ENCODE assay signal across 1 cellular context in the genomic region with DNA sequence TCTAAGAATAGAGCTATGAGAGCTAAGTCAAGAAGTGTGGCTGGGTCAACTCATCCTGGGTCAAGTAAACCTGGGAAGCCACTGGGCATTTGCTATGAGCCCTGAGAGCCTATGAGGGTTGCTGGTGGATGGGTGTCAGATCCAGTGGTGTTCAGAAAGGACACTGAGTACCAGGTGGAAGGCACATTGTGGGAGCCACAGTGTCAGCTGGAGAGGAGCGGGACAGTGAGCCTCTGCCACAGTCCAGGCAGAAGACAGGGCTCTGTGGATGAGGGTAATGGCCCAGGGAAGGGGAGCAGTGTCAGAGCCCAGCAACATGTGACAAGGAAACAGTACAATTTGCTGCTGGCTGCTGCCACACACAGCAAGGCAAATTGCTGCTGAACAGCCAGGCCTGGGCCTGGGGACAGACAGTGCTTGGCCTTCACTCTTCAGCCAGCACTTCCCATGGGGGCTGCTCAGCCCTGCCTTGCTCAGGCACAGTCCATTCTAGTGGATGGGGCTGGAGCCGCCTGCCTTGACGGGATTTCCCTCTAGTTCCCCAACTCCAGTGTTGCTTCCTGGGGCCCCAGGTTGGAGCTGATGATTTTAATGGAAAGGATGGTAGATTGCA.
TF ChIP-seq lines count a peak whose summit lies in the region.

No MANE protein-coding gene starts in this region.

TF ChIP-seq in H1, 55 proteins besides CTCF, POLR2A, EP300 and RAD21 (continued from another document):
- TF ChIP-seq, protein P1, sequence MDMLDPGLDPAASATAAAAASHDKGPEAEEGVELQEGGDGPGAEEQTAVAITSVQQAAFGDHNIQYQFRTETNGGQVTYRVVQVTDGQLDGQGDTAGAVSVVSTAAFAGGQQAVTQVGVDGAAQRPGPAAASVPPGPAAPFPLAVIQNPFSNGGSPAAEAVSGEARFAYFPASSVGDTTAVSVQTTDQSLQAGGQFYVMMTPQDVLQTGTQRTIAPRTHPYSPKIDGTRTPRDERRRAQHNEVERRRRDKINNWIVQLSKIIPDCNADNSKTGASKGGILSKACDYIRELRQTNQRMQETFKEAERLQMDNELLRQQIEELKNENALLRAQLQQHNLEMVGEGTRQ (IDR thresholded peaks at IDR 0.05; ENCODE audit: low read length): no peak
- TF ChIP-seq SIRT6 (IDR thresholded peaks at IDR 0.05; ENCODE audit: low read length) (no peak), NANOG (IDR thresholded peaks at IDR 0.05; ENCODE audit: insufficient read depth, low read depth, low read length, poor library complexity, severe bottlenecking) (no peak), YY1 (IDR thresholded peaks at IDR 0.05; ENCODE audit: low read depth, low read length) (no peak), POU5F1 (IDR thresholded peaks at IDR 0.05; ENCODE audit: low read depth, low read length) (no peak), RBBP5 (IDR thresholded peaks at IDR 0.05; ENCODE audit: borderline replicate concordance, low read depth, low read length) (no peak), EGR1 (IDR thresholded peaks at IDR 0.05; ENCODE audit: borderline replicate concordance, low read depth, low read length) (no peak), CBX8 (IDR thresholded peaks at IDR 0.05; ENCODE audit: borderline replicate concordance, low read depth, low read length) (no peak), BACH1 (IDR thresholded peaks at IDR 0.05; ENCODE audit: low read length) (no peak), TAF1 (IDR thresholded peaks at IDR 0.05; ENCODE audit: low read depth, low read length) (no peak), CHD1 (IDR thresholded peaks at IDR 0.05; ENCODE audit: low read depth, low read length) (no peak)
- TF ChIP-seq, protein P2, sequence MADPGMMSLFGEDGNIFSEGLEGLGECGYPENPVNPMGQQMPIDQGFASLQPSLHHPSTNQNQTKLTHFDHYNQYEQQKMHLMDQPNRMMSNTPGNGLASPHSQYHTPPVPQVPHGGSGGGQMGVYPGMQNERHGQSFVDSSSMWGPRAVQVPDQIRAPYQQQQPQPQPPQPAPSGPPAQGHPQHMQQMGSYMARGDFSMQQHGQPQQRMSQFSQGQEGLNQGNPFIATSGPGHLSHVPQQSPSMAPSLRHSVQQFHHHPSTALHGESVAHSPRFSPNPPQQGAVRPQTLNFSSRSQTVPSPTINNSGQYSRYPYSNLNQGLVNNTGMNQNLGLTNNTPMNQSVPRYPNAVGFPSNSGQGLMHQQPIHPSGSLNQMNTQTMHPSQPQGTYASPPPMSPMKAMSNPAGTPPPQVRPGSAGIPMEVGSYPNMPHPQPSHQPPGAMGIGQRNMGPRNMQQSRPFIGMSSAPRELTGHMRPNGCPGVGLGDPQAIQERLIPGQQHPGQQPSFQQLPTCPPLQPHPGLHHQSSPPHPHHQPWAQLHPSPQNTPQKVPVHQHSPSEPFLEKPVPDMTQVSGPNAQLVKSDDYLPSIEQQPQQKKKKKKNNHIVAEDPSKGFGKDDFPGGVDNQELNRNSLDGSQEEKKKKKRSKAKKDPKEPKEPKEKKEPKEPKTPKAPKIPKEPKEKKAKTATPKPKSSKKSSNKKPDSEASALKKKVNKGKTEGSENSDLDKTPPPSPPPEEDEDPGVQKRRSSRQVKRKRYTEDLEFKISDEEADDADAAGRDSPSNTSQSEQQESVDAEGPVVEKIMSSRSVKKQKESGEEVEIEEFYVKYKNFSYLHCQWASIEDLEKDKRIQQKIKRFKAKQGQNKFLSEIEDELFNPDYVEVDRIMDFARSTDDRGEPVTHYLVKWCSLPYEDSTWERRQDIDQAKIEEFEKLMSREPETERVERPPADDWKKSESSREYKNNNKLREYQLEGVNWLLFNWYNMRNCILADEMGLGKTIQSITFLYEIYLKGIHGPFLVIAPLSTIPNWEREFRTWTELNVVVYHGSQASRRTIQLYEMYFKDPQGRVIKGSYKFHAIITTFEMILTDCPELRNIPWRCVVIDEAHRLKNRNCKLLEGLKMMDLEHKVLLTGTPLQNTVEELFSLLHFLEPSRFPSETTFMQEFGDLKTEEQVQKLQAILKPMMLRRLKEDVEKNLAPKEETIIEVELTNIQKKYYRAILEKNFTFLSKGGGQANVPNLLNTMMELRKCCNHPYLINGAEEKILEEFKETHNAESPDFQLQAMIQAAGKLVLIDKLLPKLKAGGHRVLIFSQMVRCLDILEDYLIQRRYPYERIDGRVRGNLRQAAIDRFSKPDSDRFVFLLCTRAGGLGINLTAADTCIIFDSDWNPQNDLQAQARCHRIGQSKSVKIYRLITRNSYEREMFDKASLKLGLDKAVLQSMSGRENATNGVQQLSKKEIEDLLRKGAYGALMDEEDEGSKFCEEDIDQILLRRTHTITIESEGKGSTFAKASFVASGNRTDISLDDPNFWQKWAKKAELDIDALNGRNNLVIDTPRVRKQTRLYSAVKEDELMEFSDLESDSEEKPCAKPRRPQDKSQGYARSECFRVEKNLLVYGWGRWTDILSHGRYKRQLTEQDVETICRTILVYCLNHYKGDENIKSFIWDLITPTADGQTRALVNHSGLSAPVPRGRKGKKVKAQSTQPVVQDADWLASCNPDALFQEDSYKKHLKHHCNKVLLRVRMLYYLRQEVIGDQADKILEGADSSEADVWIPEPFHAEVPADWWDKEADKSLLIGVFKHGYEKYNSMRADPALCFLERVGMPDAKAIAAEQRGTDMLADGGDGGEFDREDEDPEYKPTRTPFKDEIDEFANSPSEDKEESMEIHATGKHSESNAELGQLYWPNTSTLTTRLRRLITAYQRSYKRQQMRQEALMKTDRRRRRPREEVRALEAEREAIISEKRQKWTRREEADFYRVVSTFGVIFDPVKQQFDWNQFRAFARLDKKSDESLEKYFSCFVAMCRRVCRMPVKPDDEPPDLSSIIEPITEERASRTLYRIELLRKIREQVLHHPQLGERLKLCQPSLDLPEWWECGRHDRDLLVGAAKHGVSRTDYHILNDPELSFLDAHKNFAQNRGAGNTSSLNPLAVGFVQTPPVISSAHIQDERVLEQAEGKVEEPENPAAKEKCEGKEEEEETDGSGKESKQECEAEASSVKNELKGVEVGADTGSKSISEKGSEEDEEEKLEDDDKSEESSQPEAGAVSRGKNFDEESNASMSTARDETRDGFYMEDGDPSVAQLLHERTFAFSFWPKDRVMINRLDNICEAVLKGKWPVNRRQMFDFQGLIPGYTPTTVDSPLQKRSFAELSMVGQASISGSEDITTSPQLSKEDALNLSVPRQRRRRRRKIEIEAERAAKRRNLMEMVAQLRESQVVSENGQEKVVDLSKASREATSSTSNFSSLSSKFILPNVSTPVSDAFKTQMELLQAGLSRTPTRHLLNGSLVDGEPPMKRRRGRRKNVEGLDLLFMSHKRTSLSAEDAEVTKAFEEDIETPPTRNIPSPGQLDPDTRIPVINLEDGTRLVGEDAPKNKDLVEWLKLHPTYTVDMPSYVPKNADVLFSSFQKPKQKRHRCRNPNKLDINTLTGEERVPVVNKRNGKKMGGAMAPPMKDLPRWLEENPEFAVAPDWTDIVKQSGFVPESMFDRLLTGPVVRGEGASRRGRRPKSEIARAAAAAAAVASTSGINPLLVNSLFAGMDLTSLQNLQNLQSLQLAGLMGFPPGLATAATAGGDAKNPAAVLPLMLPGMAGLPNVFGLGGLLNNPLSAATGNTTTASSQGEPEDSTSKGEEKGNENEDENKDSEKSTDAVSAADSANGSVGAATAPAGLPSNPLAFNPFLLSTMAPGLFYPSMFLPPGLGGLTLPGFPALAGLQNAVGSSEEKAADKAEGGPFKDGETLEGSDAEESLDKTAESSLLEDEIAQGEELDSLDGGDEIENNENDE (IDR thresholded peaks at IDR 0.05; ENCODE audit: insufficient replicate concordance, low read length): no peak
- TF ChIP-seq, protein P3, sequence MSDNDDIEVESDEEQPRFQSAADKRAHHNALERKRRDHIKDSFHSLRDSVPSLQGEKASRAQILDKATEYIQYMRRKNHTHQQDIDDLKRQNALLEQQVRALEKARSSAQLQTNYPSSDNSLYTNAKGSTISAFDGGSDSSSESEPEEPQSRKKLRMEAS (IDR thresholded peaks at IDR 0.05): no peak
TF ChIP-seq in H1: peak in this region for 0.
